ENCODE assay signal across 10 cellular contexts in the genomic region with DNA sequence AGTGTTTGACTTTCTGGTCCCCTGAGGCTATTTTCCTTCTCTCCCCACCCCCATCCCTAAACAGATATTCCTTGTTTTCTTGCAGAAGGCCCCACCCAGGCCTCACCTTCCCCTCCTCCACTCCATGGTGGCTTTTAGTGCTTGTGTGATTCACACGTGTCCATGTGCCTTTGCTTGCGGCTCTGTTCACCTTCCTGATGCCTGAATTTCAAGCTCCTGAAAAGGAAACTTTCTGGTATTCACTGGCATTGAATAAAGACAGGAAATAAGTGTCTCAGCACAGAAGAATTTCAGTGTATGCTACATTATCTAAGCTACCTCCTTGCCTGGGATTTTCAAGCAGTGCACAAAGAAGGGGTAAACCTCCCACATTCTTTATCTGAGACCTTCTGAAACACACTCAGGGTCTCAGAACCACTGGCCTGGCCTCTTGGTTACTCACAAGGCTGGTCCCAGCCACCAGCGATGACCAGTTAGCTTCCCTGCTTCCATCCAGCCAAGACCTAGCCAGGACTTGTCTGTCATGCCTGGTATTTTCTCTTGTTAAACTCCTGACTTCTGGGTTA. TPM values are rescaled to one million over a fixed set of nuclear protein-coding genes. Genes with fewer than 3 reads are reported as not detected.
A peak's percentile ranks its signal among the peaks of the same experiment; 100 is the strongest.
DNase-seq lines count a peak whose midpoint lies in the region; ATAC-seq and TF ChIP-seq lines count a peak whose summit lies in the region.
"Had no signal": no experiment of that assay in that cellular context is flagged by ENCODE, and none has a peak within 500 bp of the region (broad histone marks: within the 10 kb centered on the region; RNA-seq: fewer than 3 reads in every experiment).

No MANE protein-coding gene starts in this region.

- DNase-seq in HPDE6-E6E7 (ENCODE audit: extremely low spot score): peak; percentile 89
- peak; percentile 63 for DNase-seq in hepatic stellate cell (ENCODE audit: low spot score)
- DNase-seq in stimulated activated effector memory CD8-positive, alpha-beta T cell treated with anti-CD3 and anti-CD28 coated beads, Interleukin-12 subunit alpha, Interleukin-12 subunit beta, amount 100 ng/mL, for 72 hours (ENCODE audit: low spot score in 2 of 2): no peak
- DNase-seq in posterior vena cava (ENCODE audit: low spot score): no peak
- DNase-seq in substantia nigra (lab: John Stamatoyannopoulos, UW): no peak
- DNase-seq in globus pallidus (ENCODE audit: low spot score): no peak
- DNase-seq: activated CD8-positive, alpha-beta memory T cell treated with anti-CD3 and anti-CD28 coated beads, Interleukin-2, amount 50 U/mL, for 48 hours; NCI-H82 had no signal

- intact Hi-C loops in posterior vena cava (cut with DNase I): no loop called here

- no peaks in the 10 kb centered on the region for H3K36me3 Mint-ChIP-seq in stimulated activated effector memory CD8-positive, alpha-beta T cell treated with anti-CD3 and anti-CD28 coated beads, Interleukin-12 subunit alpha, Interleukin-12 subunit beta, amount 100 ng/mL, for 72 hours

- H3K4me3 Mint-ChIP-seq in stimulated activated effector memory CD8-positive, alpha-beta T cell treated with anti-CD3 and anti-CD28 coated beads, Interleukin-12 subunit alpha, Interleukin-12 subunit beta, amount 100 ng/mL, for 72 hours: no peak overlapping the region

- no peaks in the 10 kb centered on the region for H3K9me3 Mint-ChIP-seq in stimulated activated effector memory CD8-positive, alpha-beta T cell treated with anti-CD3 and anti-CD28 coated beads, Interleukin-12 subunit alpha, Interleukin-12 subunit beta, amount 100 ng/mL, for 72 hours

- TF ChIP-seq CTCF in WI38 (IDR thresholded peaks at IDR 0.05; ENCODE audit: low read depth, low read length): no peak

- H3K4me3 ChIP-seq in WI38 (ENCODE audit: low read depth, low read length): peak overlapping the region; percentile 13; the same call in 1 of the 2 replicates

- H3K27ac ChIP-seq in substantia nigra (ENCODE audit: low read depth, low read length, poor library complexity, severe bottlenecking): no peak overlapping the region

- H3K4me1 Mint-ChIP-seq in stimulated activated effector memory CD8-positive, alpha-beta T cell treated with anti-CD3 and anti-CD28 coated beads, Interleukin-12 subunit alpha, Interleukin-12 subunit beta, amount 100 ng/mL, for 72 hours: no peaks in the 10 kb centered on the region

- no peak for ATAC-seq in stimulated activated effector memory CD8-positive, alpha-beta T cell treated with anti-CD3 and anti-CD28 coated beads, Interleukin-12 subunit alpha, Interleukin-12 subunit beta, amount 100 ng/mL, for 72 hours
- no peak for ATAC-seq in GM21381 (IDR thresholded peaks at IDR 0.05; ENCODE audit: unreplicated experiment)

- peak overlapping the region; percentile 64 for H3K27ac Mint-ChIP-seq in stimulated activated effector memory CD8-positive, alpha-beta T cell treated with anti-CD3 and anti-CD28 coated beads, Interleukin-12 subunit alpha, Interleukin-12 subunit beta, amount 100 ng/mL, for 72 hours

RNA-seq across cellular contexts. Expression of gene UBE2H, which starts 17.2 kb away (rescaled TPM):
- total RNA-seq in posterior vena cava: 100 to 1,000 TPM in 1 of 2 donors, 10 to 100 TPM in 1; 77.0 to 138 TPM

Comparison
In these comparisons a context has a peak if more than half of its experiments do, and no peak if none do; other contexts are left out.
1. DNase-seq: peak in HPDE6-E6E7 (single experiment) and hepatic stellate cell (single experiment); none in stimulated activated effector memory CD8-positive, alpha-beta T cell treated with anti-CD3 and anti-CD28 coated beads, Interleukin-12 subunit alpha, Interleukin-12 subunit beta, amount 100 ng/mL, for 72 hours (0 of 2), posterior vena cava (single experiment), substantia nigra (0 of 49) and globus pallidus (single experiment).